ENCODE assay signal across 1 cellular context in the genomic region with DNA sequence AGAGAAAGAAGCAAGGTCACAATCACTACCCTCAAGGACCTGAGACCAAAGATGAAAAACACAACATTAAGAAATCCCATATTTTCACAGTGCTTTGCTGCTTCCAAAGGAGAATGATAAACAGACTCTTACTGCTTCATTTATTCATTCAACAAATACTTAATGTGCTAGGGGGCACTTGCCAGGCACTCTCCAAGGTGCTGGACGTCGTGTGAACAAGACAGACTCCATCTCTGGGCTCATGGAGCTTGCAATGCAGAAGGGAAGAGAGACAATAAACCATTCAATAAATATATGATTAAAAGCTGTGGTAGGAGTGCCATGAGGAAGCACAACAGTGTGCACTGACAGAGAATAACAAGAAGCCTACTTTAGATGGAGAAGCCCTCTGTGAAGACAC.
TF ChIP-seq lines count a peak whose summit lies in the region.

No MANE protein-coding gene starts in this region.

TF ChIP-seq in A549, 52 proteins besides CTCF, POLR2A, EP300 and RAD21:
- TF ChIP-seq, protein P1, sequence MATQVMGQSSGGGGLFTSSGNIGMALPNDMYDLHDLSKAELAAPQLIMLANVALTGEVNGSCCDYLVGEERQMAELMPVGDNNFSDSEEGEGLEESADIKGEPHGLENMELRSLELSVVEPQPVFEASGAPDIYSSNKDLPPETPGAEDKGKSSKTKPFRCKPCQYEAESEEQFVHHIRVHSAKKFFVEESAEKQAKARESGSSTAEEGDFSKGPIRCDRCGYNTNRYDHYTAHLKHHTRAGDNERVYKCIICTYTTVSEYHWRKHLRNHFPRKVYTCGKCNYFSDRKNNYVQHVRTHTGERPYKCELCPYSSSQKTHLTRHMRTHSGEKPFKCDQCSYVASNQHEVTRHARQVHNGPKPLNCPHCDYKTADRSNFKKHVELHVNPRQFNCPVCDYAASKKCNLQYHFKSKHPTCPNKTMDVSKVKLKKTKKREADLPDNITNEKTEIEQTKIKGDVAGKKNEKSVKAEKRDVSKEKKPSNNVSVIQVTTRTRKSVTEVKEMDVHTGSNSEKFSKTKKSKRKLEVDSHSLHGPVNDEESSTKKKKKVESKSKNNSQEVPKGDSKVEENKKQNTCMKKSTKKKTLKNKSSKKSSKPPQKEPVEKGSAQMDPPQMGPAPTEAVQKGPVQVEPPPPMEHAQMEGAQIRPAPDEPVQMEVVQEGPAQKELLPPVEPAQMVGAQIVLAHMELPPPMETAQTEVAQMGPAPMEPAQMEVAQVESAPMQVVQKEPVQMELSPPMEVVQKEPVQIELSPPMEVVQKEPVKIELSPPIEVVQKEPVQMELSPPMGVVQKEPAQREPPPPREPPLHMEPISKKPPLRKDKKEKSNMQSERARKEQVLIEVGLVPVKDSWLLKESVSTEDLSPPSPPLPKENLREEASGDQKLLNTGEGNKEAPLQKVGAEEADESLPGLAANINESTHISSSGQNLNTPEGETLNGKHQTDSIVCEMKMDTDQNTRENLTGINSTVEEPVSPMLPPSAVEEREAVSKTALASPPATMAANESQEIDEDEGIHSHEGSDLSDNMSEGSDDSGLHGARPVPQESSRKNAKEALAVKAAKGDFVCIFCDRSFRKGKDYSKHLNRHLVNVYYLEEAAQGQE (IDR thresholded peaks at IDR 0.05), result peak; percentile 48; the same call in 1 of the 2 replicates
- no peak for TF ChIP-seq FOSL2 (IDR thresholded peaks at IDR 0.05)
- no peak for TF ChIP-seq FOSL2 (CRISPR knock-in tag; IDR thresholded peaks at IDR 0.05)
